Comparison of ENCODE assay signal across 8 cellular contexts in the genomic region with DNA sequence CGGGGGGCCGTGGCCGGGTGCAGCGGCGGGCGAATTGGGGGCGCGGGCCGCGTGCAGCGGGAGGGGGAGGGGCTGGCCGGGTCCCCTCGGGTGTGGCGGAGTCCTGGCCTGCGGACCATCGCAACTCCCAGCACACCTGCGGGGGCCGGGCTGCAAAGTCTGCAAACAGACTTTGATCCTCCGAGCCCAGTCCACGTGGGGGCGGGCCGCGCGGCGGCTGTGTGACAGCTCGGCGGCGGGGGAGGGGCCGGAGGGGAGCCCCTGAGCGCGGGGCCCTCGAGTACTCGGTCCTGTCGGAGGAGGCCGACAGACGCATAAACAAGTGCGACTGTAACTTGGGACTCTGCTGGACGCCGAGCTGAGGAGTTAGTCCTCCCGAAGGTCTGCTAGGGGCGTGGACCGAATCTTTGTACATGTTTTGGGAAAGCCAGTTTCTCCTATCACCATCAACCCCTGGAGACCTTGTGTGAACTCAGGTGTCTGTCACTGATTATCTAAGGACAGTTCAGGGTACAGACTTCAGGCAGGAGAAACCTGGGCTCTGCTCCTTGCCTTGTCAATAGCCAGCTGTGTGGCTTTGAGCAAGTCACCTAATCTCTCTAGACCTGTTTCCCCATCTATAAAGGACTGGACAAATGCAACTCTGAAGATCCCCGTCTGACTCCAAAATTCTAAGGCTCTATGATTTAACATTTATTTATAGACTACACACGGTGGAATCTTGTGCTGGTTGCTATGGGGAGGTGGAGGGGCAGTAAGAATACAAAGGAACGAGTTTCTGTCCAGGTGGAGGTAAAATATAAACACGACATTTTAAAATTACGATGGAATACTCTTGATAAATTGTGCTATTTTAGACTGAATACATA. TPM values are rescaled to one million over a fixed set of nuclear protein-coding genes. Genes with fewer than 3 reads are reported as not detected.
DNase-seq lines count a peak whose midpoint lies in the region; ATAC-seq and TF ChIP-seq lines count a peak whose summit lies in the region.

No MANE protein-coding gene starts in this region.

- H3K9me3 ChIP-seq in WERI-Rb-1 (ENCODE audit: severe bottlenecking): no peaks in the 10 kb centered on the region
- no peaks in the 10 kb centered on the region for H3K9me3 ChIP-seq in ovary

- WGBS in ovary, 3 donors: 4 to 6% (median 4%) methylated on average over 26 to 47 of the region's 47 CpGs

- TF ChIP-seq CTCF in NB4 (IDR thresholded peaks at IDR 0.05; ENCODE audit: low read depth, low read length) (no peak), WERI-Rb-1 (IDR thresholded peaks at IDR 0.05; ENCODE audit: low read depth, low read length) (no peak), fibroblast of pulmonary artery (IDR thresholded peaks at IDR 0.05; ENCODE audit: low read length, missing control alignments) (no peak), ovary (IDR thresholded peaks at IDR 0.05) (no peak)

- H3K27me3 ChIP-seq in WERI-Rb-1 (ENCODE audit: insufficient read depth, low read depth, severe bottlenecking): no peaks in the 10 kb centered on the region
- H3K27me3 ChIP-seq in ovary: no peaks in the 10 kb centered on the region

- DNase-seq in AML-193 (lab: John Stamatoyannopoulos, UW) (peak; percentile 23 to 33), NB4 (ENCODE audit: low read depth) (peak; percentile 86), WERI-Rb-1 (peak; percentile 96), fibroblast of pulmonary artery (ENCODE audit: low read depth) (peak; percentile 43), ovary (peak in 1 of 5 donors; percentile 81), kidney glomerular epithelial cell (lab: John Stamatoyannopoulos, UW) (no peak)

- ATAC-seq in GM18505 (IDR thresholded peaks at IDR 0.05; ENCODE audit: unreplicated experiment) (peak; percentile 40), HG02798 (IDR thresholded peaks at IDR 0.05; ENCODE audit: poor library complexity, unreplicated experiment) (peak; percentile 40)

- TF ChIP-seq EP300 in ovary (IDR thresholded peaks at IDR 0.05): no peak

- TF ChIP-seq POLR2A in GM18505 (IDR thresholded peaks at IDR 0.05; ENCODE audit: borderline replicate concordance, extremely low read depth, insufficient read depth, insufficient read length): peak; percentile 60
- TF ChIP-seq POLR2A in NB4 (IDR thresholded peaks at IDR 0.05; ENCODE audit: extremely low read depth, insufficient read length): no peak
- TF ChIP-seq POLR2A in ovary (IDR thresholded peaks at IDR 0.05): no peak

- peaks cover 2% of the 10 kb centered on the region for H3K4me1 ChIP-seq in ovary (ENCODE audit: insufficient read depth)

- H3K4me3 ChIP-seq in NB4 (ENCODE audit: low read depth, low read length) (peak overlapping the region; percentile 66), WERI-Rb-1 (ENCODE audit: low read depth, low read length) (peak overlapping the region; percentile 83), fibroblast of pulmonary artery (replicated peaks; ENCODE audit: low read depth, low read length) (peak overlapping the region; percentile 54), ovary (peak overlapping the region; percentile 71)

- H3K27ac ChIP-seq in WERI-Rb-1 (peak overlapping the region; percentile 72), ovary (peak overlapping the region; percentile 14 to 64)

- peaks cover 14% of the 10 kb centered on the region for H3K36me3 ChIP-seq in WERI-Rb-1
- no peaks in the 10 kb centered on the region for H3K36me3 ChIP-seq in ovary

- intact Hi-C loops in ovary (cut with DNase I): loop anchor here (2.0 to 5.0 kb wide), 4 partner anchors 68 to 78 kb away; no protein-coding TSS in a partner anchor

RNA-seq across cellular contexts. Expression of a gene that starts 0.7 kb away (rescaled TPM):
- total RNA-seq in ovary: 10 to 100 TPM; 11.9 to 23.4 (median 18.9) TPM
- 10 to 100 TPM in 1 of 2 donors, 1 to 10 TPM in 1; 7.4 to 21.1 TPM for polyA plus RNA-seq in ovary
